Comparison of ENCODE assay signal across 1 cellular context in the genomic region with DNA sequence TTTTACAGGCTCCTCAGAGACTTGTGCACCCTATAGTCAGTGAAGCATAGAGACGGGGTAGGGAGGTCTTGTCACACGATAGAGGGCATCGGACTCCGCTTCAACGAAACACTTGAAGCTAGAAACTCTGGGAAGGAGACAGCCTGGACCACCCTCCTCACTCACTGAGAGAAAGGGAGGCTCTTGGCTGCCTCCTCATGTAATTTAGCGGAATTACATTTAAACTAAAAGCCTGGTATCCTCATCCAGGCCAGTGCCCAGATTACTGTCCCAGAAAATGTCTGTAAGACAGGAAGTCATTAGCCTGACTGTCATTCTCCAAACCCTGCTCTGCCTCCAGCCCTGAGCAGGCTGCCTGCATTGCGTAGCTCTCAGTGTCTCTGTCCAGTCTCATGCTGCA.
TF ChIP-seq lines count a peak whose summit lies in the region.

No MANE protein-coding gene starts in this region.

TF ChIP-seq in IMR-90, 13 proteins besides CTCF, POLR2A, EP300 and RAD21:
- TF ChIP-seq RFX5 (IDR thresholded peaks at IDR 0.05; ENCODE audit: low read depth, low read length), result no peak
- TF ChIP-seq SMC3 (IDR thresholded peaks at IDR 0.05; ENCODE audit: low read depth, low read length), result no peak
- TF ChIP-seq, protein P1, sequence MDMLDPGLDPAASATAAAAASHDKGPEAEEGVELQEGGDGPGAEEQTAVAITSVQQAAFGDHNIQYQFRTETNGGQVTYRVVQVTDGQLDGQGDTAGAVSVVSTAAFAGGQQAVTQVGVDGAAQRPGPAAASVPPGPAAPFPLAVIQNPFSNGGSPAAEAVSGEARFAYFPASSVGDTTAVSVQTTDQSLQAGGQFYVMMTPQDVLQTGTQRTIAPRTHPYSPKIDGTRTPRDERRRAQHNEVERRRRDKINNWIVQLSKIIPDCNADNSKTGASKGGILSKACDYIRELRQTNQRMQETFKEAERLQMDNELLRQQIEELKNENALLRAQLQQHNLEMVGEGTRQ (IDR thresholded peaks at IDR 0.05; ENCODE audit: low read depth, low read length), result no peak
- TF ChIP-seq BHLHE40 (IDR thresholded peaks at IDR 0.05; ENCODE audit: low read depth, low read length), result no peak
- TF ChIP-seq MXI1 (IDR thresholded peaks at IDR 0.05; ENCODE audit: borderline replicate concordance, low read depth, low read length), result no peak
